In the genomic region with DNA sequence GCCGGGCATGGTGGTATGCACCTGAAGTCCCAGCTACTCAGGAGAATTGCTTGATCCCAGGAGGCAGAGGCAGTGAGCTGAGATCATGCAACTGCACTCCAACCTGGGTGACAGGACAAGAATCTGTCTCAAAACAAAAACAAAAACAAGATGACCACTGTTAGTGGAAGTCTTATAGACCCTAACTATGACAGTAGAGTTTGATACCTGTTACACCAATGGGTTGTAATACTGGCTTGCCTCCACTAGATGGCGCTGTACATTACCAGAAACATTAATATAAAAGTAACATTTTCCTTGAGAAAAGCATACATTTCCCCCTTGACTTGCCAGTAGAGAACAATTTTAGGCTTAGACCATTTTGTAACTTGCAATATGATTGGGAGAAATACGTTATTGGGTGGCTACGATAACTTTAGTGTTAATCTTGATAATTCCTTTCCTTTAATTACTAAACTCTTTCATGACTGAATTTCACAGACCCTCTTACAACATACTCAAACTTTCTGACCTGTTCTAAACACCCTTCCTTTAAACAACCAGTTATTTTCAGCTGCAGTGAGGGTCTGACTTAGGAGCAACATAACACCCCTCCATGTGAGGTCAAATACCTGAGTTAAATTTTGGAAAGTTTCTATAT, we compare ENCODE assay signal across 8 cellular contexts. TPM values are rescaled to one million over a fixed set of nuclear protein-coding genes. Genes with fewer than 3 reads are reported as not detected.
A peak's percentile ranks its signal among the peaks of the same experiment; 100 is the strongest.
DNase-seq lines count a peak whose midpoint lies in the region; ATAC-seq and TF ChIP-seq lines count a peak whose summit lies in the region.

No MANE protein-coding gene starts in this region.

- no peak overlapping the region for H3K4me3 Mint-ChIP-seq in activated CD4-positive, alpha-beta memory T cell treated with anti-CD3 and anti-CD28 coated beads for 36 hours

- H3K27ac Mint-ChIP-seq in activated CD4-positive, alpha-beta memory T cell treated with anti-CD3 and anti-CD28 coated beads for 36 hours = no peak overlapping the region

- no peaks in the 10 kb centered on the region for H3K36me3 Mint-ChIP-seq in activated CD4-positive, alpha-beta memory T cell treated with anti-CD3 and anti-CD28 coated beads for 36 hours

- intact Hi-C loops in activated CD4-positive, alpha-beta memory T cell treated with anti-CD3 and anti-CD28 coated beads for 36 hours (cut with micrococcal nuclease) = loop anchor here (1.0 kb wide), 3 partner anchors 78 to 236 kb away; no protein-coding TSS in a partner anchor

- H3K4me1 Mint-ChIP-seq in activated CD4-positive, alpha-beta memory T cell treated with anti-CD3 and anti-CD28 coated beads for 36 hours (ENCODE audit: low read depth) = no peaks in the 10 kb centered on the region

- TF ChIP-seq CTCF in 22Rv1 (IDR thresholded peaks at IDR 0.05) (peak; percentile 86), GM10248 (IDR thresholded peaks at IDR 0.05; ENCODE audit: control extremely low read depth, extremely low read depth, low read depth, missing control alignments) (peak; percentile 63), retinal pigment epithelial cell (conservative IDR thresholded peaks at IDR 0.05; ENCODE audit: low read depth, low read length) (peak; percentile 77)

- CTCF ChIA-PET in GM10248 (lab: Yijun Ruan, JAX) = interaction anchor here (0.6 to 1.8 kb wide), 9 partner anchors 10 to 209 kb away, joined by 3 to 7 read pairs (median 4); no protein-coding TSS in a partner anchor
- CTCF ChIA-PET in activated CD4-positive, alpha-beta memory T cell treated with anti-CD3 and anti-CD28 coated beads for 36 hours (lab: Charles Lee) = interaction anchor here (0.7 to 2.1 kb wide), 5 partner anchors 10 to 236 kb away, joined by 3 to 12 read pairs (median 5); no protein-coding TSS in a partner anchor

- H3K9me3 Mint-ChIP-seq in activated CD4-positive, alpha-beta memory T cell treated with anti-CD3 and anti-CD28 coated beads for 36 hours = peaks cover 12% of the 10 kb centered on the region

- no peak for ATAC-seq in HG03135 (IDR thresholded peaks at IDR 0.05; ENCODE audit: unreplicated experiment)

- no peaks in the 10 kb centered on the region for H3K27me3 Mint-ChIP-seq in activated CD4-positive, alpha-beta memory T cell treated with anti-CD3 and anti-CD28 coated beads for 36 hours

- no peak overlapping the region for H3K4me3 ChIP-seq in retinal pigment epithelial cell (ENCODE audit: low read length)

- POLR2A ChIA-PET in GM10248 (lab: Yijun Ruan, JAX) = interaction anchor here (0.6 kb wide), 1 partner anchor 252 kb away, joined by 3 read pairs; no protein-coding TSS in a partner anchor
- POLR2A ChIA-PET in activated CD4-positive, alpha-beta memory T cell treated with anti-CD3 and anti-CD28 coated beads for 36 hours (lab: Charles Lee) = no interaction called here

- H3K27ac ChIP-seq in 22Rv1 = no peak overlapping the region

- no peak for DNase-seq in GM10248 (ENCODE audit: extremely low spot score)
- peak; percentile 0 for DNase-seq in NCI-H2171 (lab: John Stamatoyannopoulos, UW)
- peak; percentile 62 for DNase-seq in activated CD4-positive, alpha-beta memory T cell treated with anti-CD3 and anti-CD28 coated beads for 36 hours
- DNase-seq in fibroblast of peridontal ligament (ENCODE audit: extremely low read depth) = peak; percentile 56
- no peak for DNase-seq in retinal pigment epithelial cell (ENCODE audit: low read depth)
- no peak for DNase-seq in occipital lobe (lab: John Stamatoyannopoulos, UW)

RNA-seq across cellular contexts. Expression of a gene that starts 19.5 kb away (rescaled TPM):
- under 1 TPM in 1 of 2 experiments, not detected in 1; 0.21 TPM for total RNA-seq in activated CD4-positive, alpha-beta memory T cell treated with anti-CD3 and anti-CD28 coated beads for 36 hours
- total RNA-seq in occipital lobe = not detected

RNA-seq across cellular contexts. Expression of a gene that starts 56.8 kb away (rescaled TPM):
- total RNA-seq in activated CD4-positive, alpha-beta memory T cell treated with anti-CD3 and anti-CD28 coated beads for 36 hours = 1 to 10 TPM; 2.6 to 3.3 TPM
- total RNA-seq in occipital lobe = 8.1 TPM

Comparison
In these comparisons a context has a peak if more than half of its experiments do, and no peak if none do; other contexts are left out.
1. DNase-seq: peak in NCI-H2171 (single experiment), activated CD4-positive, alpha-beta memory T cell treated with anti-CD3 and anti-CD28 coated beads for 36 hours (single experiment) and fibroblast of peridontal ligament (single experiment); none in GM10248 (single experiment), retinal pigment epithelial cell (single experiment) and occipital lobe (single experiment).
2. Peak in every context shown above with its lines, with median percentiles within 50 percentile points of each other: CTCF ChIP-seq.